Comparison of ENCODE assay signal across 9 cellular contexts in the genomic region with DNA sequence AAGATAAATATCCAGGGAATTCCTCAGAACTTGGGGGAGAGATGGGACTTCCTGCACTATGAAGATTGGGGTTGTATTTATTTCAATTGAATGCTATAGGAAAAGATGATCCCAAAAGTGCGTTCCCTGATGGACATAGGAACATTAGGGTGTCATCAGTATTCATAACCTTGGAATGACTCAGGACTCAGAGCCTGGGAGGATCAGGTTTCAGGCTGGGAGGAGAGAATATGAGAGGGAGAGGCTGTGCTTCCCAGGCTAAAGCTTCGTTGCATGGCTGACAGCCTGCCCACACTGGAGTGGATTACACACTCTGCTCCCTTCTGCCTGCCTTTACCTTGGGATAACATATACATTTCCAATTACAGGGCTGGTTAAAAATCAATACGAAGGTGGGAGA.
A peak's percentile ranks its signal among the peaks of the same experiment; 100 is the strongest.
DNase-seq lines count a peak whose midpoint lies in the region; ATAC-seq and TF ChIP-seq lines count a peak whose summit lies in the region.
"Had no signal": no experiment of that assay in that cellular context is flagged by ENCODE, and none has a peak within 500 bp of the region (broad histone marks: within the 10 kb centered on the region; RNA-seq: fewer than 3 reads in every experiment).

No MANE protein-coding gene starts in this region.

- H2AK5ac ChIP-seq in neuronal stem cell (ENCODE audit: low read depth, low read length) = no peak overlapping the region

- H2BK5ac ChIP-seq in neuronal stem cell (ENCODE audit: low read length) = no peak overlapping the region

- DNase-seq in GM03348 (ENCODE audit: low spot score) (peak; percentile 90), NCI-H2171 (lab: John Stamatoyannopoulos, UW) (peak; percentile 56), endodermal cell (no peak), neuronal stem cell (ENCODE audit: low spot score) (no peak), posterior cingulate gyrus (no peak)
- DNase-seq in stimulated activated naive CD4-positive, alpha-beta T cell (lab: John Stamatoyannopoulos, UW) = no peak
- DNase-seq: pancreas had no signal

- no peak overlapping the region for H3K23ac ChIP-seq in neuronal stem cell (ENCODE audit: low read depth, low read length, poor library complexity)

- H3K4me3 ChIP-seq in endodermal cell (ENCODE audit: low read length) (no peak overlapping the region), neuronal stem cell (ENCODE audit: low read length in 2 of 2) (no peak overlapping the region)
- H3K4me3 ChIP-seq: pancreas had no signal

- H3K36me3 ChIP-seq in endodermal cell (ENCODE audit: control insufficient read depth, insufficient read depth, low read length) = no peaks in the 10 kb centered on the region
- H3K36me3 ChIP-seq in neuronal stem cell (replicated peaks in 1 of 2; ENCODE audit: control insufficient read depth in 2 of 2, insufficient read depth in 2 of 2, low read length in 2 of 2) = no peaks in the 10 kb centered on the region
- H3K36me3 ChIP-seq: pancreas had no signal

- H3K27ac ChIP-seq in endodermal cell (ENCODE audit: low read depth, low read length) (no peak overlapping the region), neuronal stem cell (replicated peaks; ENCODE audit: low read length) (no peak overlapping the region)
- H3K27ac ChIP-seq: pancreas had no signal

- H4K91ac ChIP-seq in neuronal stem cell (ENCODE audit: low read depth, low read length, poor library complexity) = no peak overlapping the region

- H2BK120ac ChIP-seq in neuronal stem cell (ENCODE audit: low read depth, low read length) = no peak overlapping the region

- H3K9ac ChIP-seq in endodermal cell (ENCODE audit: extremely low read depth, low read length, poor library complexity, severe bottlenecking) (no peak overlapping the region), neuronal stem cell (ENCODE audit: low read depth, low read length, poor library complexity) (no peak overlapping the region)

- intact Hi-C loops in posterior cingulate gyrus (cut with DNase I) = no loop called here

- H3K4me1 ChIP-seq in endodermal cell (ENCODE audit: control insufficient read depth, insufficient read depth, low read length) (no peaks in the 10 kb centered on the region), neuronal stem cell (ENCODE audit: control insufficient read depth in 2 of 2, insufficient read depth in 1 of 2, low read depth in 1 of 2, low read length in 2 of 2) (no peaks in the 10 kb centered on the region)
- H3K4me1 ChIP-seq: pancreas had no signal

- peaks cover 7% of the 10 kb centered on the region for H3K4me1 Mint-ChIP-seq in endodermal cell

- H4K8ac ChIP-seq in neuronal stem cell (ENCODE audit: low read depth, low read length) = no peak overlapping the region

- H3K36me3 Mint-ChIP-seq in endodermal cell (ENCODE audit: low read depth) = no peaks in the 10 kb centered on the region

- H3K9me3 ChIP-seq in endodermal cell (ENCODE audit: control insufficient read depth, low read length) (no peaks in the 10 kb centered on the region), neuronal stem cell (replicated peaks in 1 of 2; ENCODE audit: control insufficient read depth in 2 of 2, insufficient read depth in 1 of 2, low read depth in 1 of 2, low read length in 2 of 2) (no peaks in the 10 kb centered on the region)
- H3K9me3 ChIP-seq: pancreas had no signal

- H3K14ac ChIP-seq in neuronal stem cell (ENCODE audit: low read length) = no peak overlapping the region

- no peak overlapping the region for H3K4me2 ChIP-seq in neuronal stem cell (ENCODE audit: insufficient read depth, low read length, poor library complexity, severe bottlenecking)

- no peaks in the 10 kb centered on the region for H3K9me3 Mint-ChIP-seq in endodermal cell

- no peak for ATAC-seq in GM21576 (IDR thresholded peaks at IDR 0.05; ENCODE audit: unreplicated experiment)
- ATAC-seq in HG02642 (IDR thresholded peaks at IDR 0.05; ENCODE audit: poor library complexity, unreplicated experiment) = no peak

- H3K18ac ChIP-seq in neuronal stem cell (ENCODE audit: low read length) = no peak overlapping the region

- no peak overlapping the region for H2BK15ac ChIP-seq in neuronal stem cell (ENCODE audit: low read length)

- peak overlapping the region; percentile 5 for H3K27ac Mint-ChIP-seq in endodermal cell

- no peak overlapping the region for H2BK12ac ChIP-seq in neuronal stem cell (ENCODE audit: low read length)

- H3K27me3 Mint-ChIP-seq in endodermal cell (ENCODE audit: insufficient read depth) = peaks cover 2% of the 10 kb centered on the region

- H3K4me3 Mint-ChIP-seq in endodermal cell = no peak overlapping the region

- peak overlapping the region; percentile 74 for H2AFZ ChIP-seq in neuronal stem cell (ENCODE audit: low read length)

- no peak overlapping the region for H3K4ac ChIP-seq in neuronal stem cell (ENCODE audit: low read length)

- TF ChIP-seq CTCF in endodermal cell (conservative IDR thresholded peaks at IDR 0.05) = no peak

- 57 to 73% methylated on average over 1 to 3 of the region's 3 CpGs for WGBS in endodermal cell (ENCODE audit: insufficient coverage in 1 of 2, insufficient read length in 1 of 2), 2 experiments
- WGBS in neuronal stem cell (ENCODE audit: extremely low coverage in 2 of 2, insufficient read length in 2 of 2, insufficient replicate concordance in 1 of 2), 2 donors = no CpG with 5 or more reads among the region's 3 CpGs

- no peaks in the 10 kb centered on the region for H3K79me1 ChIP-seq in neuronal stem cell (ENCODE audit: low read depth, low read length)

- no peaks in the 10 kb centered on the region for H3K27me3 ChIP-seq in endodermal cell (ENCODE audit: control insufficient read depth, insufficient read depth, low read length, poor library complexity, severe bottlenecking)
- H3K27me3 ChIP-seq in neuronal stem cell (ENCODE audit: control insufficient read depth in 3 of 3, insufficient read depth in 3 of 3, low read depth in 1 of 3, low read length in 3 of 3) = peaks cover 0 to 7% (median 0%) of the 10 kb centered on the region in 3 experiments
- H3K27me3 ChIP-seq: pancreas had no signal

Comparison
In these comparisons a context has a peak if more than half of its experiments do, and no peak if none do; other contexts are left out.
1. DNase-seq: peak in GM03348 (single experiment) and NCI-H2171 (single experiment); none in endodermal cell (single experiment), neuronal stem cell (single experiment), posterior cingulate gyrus (0 of 10) and stimulated activated naive CD4-positive, alpha-beta T cell (0 of 6).